In the genomic region with DNA sequence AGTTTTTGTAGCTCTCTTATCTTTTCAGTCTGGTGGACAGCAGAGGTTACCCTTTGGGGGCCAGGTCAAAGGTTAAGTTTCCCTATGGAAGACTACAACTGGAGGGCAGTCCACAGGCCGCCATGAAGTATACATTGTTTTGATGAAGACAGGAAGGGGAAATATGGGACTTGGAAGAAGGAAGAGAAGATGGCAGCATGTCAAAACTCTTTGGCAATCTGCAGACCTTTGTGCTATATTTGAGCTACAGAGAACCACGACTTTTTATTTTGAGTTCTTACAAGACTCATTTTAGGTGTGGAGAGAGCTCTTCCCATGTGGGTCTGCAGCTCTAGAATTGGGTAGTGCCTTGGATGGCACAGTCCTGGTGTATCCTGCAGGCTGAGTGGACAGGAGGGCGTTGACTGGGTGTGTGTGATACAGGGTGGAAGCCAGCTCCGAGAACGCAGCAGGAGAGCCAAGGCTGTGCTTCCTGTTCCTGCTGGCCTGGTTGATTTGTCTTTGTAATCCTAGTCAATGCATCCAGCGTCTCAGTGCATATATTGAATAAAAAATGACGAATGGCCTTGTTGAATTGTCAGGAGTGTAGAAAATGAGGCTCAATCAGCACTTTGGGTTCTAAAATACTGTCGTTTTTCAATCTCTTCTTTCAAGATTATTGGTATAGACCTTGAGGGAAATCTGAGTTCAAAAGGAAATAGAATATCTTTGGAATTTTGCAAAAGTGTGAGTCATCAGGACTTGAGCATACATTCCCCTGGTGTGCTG, we compare ENCODE assay signal across 1 cellular context.
TF ChIP-seq lines count a peak whose summit lies in the region.

No MANE protein-coding gene starts in this region.

TF ChIP-seq in GM23338, 12 proteins besides CTCF, POLR2A, EP300 and RAD21 (continued from another document):
- TF ChIP-seq, protein P1, sequence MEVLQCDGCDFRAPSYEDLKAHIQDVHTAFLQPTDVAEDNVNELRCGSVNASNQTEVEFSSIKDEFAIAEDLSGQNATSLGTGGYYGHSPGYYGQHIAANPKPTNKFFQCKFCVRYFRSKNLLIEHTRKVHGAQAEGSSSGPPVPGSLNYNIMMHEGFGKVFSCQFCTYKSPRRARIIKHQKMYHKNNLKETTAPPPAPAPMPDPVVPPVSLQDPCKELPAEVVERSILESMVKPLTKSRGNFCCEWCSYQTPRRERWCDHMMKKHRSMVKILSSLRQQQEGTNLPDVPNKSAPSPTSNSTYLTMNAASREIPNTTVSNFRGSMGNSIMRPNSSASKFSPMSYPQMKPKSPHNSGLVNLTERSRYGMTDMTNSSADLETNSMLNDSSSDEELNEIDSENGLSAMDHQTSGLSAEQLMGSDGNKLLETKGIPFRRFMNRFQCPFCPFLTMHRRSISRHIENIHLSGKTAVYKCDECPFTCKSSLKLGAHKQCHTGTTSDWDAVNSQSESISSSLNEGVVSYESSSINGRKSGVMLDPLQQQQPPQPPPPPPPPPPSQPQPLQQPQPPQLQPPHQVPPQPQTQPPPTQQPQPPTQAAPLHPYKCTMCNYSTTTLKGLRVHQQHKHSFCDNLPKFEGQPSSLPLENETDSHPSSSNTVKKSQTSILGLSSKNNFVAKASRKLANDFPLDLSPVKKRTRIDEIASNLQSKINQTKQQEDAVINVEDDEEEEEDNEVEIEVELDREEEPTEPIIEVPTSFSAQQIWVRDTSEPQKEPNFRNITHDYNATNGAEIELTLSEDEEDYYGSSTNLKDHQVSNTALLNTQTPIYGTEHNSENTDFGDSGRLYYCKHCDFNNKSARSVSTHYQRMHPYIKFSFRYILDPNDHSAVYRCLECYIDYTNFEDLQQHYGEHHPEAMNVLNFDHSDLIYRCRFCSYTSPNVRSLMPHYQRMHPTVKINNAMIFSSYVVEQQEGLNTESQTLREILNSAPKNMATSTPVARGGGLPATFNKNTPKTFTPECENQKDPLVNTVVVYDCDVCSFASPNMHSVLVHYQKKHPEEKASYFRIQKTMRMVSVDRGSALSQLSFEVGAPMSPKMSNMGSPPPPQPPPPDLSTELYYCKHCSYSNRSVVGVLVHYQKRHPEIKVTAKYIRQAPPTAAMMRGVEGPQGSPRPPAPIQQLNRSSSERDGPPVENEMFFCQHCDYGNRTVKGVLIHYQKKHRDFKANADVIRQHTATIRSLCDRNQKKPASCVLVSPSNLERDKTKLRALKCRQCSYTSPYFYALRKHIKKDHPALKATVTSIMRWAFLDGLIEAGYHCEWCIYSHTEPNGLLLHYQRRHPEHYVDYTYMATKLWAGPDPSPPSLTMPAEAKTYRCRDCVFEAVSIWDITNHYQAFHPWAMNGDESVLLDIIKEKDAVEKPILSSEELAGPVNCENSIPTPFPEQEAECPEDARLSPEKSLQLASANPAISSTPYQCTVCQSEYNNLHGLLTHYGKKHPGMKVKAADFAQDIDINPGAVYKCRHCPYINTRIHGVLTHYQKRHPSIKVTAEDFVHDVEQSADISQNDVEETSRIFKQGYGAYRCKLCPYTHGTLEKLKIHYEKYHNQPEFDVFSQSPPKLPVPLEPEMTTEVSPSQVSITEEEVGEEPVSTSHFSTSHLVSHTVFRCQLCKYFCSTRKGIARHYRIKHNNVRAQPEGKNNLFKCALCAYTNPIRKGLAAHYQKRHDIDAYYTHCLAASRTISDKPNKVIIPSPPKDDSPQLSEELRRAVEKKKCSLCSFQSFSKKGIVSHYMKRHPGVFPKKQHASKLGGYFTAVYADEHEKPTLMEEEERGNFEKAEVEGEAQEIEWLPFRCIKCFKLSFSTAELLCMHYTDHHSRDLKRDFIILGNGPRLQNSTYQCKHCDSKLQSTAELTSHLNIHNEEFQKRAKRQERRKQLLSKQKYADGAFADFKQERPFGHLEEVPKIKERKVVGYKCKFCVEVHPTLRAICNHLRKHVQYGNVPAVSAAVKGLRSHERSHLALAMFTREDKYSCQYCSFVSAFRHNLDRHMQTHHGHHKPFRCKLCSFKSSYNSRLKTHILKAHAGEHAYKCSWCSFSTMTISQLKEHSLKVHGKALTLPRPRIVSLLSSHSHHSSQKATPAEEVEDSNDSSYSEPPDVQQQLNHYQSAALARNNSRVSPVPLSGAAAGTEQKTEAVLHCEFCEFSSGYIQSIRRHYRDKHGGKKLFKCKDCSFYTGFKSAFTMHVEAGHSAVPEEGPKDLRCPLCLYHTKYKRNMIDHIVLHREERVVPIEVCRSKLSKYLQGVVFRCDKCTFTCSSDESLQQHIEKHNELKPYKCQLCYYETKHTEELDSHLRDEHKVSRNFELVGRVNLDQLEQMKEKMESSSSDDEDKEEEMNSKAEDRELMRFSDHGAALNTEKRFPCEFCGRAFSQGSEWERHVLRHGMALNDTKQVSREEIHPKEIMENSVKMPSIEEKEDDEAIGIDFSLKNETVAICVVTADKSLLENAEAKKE (CRISPR knock-in tag; IDR thresholded peaks at IDR 0.05) = no peak
- no peak for TF ChIP-seq ZNF114 (CRISPR knock-in tag; IDR thresholded peaks at IDR 0.05)
- TF ChIP-seq, protein P2, sequence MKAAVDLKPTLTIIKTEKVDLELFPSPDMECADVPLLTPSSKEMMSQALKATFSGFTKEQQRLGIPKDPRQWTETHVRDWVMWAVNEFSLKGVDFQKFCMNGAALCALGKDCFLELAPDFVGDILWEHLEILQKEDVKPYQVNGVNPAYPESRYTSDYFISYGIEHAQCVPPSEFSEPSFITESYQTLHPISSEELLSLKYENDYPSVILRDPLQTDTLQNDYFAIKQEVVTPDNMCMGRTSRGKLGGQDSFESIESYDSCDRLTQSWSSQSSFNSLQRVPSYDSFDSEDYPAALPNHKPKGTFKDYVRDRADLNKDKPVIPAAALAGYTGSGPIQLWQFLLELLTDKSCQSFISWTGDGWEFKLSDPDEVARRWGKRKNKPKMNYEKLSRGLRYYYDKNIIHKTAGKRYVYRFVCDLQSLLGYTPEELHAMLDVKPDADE (IDR thresholded peaks at IDR 0.05) = no peak
